Comparison of ENCODE assay signal across 27 cellular contexts in genomic region chr5:60672693-60673264, GRCh38. TPM values are rescaled to one million over a fixed set of nuclear protein-coding genes. Genes with fewer than 3 reads are reported as not detected.
DNase-seq lines count a peak whose midpoint lies in the region; ATAC-seq, FAIRE-seq and TF ChIP-seq lines count a peak whose summit lies in the region.
"Had no signal": no experiment of that assay in that cellular context is flagged by ENCODE, and none has a peak within 500 bp of the region (broad histone marks: within the 10 kb centered on the region; RNA-seq: fewer than 3 reads in every experiment).

No MANE protein-coding gene starts in this region.

- CTCF ChIA-PET in HEK293 (lab: Yijun Ruan, JAX): no interaction called here
- CTCF ChIA-PET in HepG2 (lab: Yijun Ruan, JAX; ENCODE audit: low intra/inter-chr PET ratio, low total read pairs): no interaction called here

- no peaks in the 10 kb centered on the region for H3K9me3 ChIP-seq in HEK293 (ENCODE audit: control insufficient read depth, insufficient read depth, low read depth, low read length)
- H3K9me3 ChIP-seq in body of pancreas: no peaks in the 10 kb centered on the region
- no peaks in the 10 kb centered on the region for H3K9me3 ChIP-seq in HepG2 (ENCODE audit: low read length)
- no peaks in the 10 kb centered on the region for H3K9me3 ChIP-seq in small intestine (ENCODE audit: control insufficient read depth, low read depth)
- H3K9me3 ChIP-seq in GM23248 (ENCODE audit: low read depth): no peaks in the 10 kb centered on the region
- H3K9me3 ChIP-seq: BE2C, esophagus muscularis mucosa had no signal

- BruUV-seq in HepG2 (replicated peaks; lab: Mats Ljungman, UMichigan): no TSS peak

- TF ChIP-seq EP300 in HepG2 (IDR thresholded peaks at IDR 0.05; ENCODE audit: low read depth in 2 of 2, low read length in 2 of 2) (peak; percentile 94 to 99; a peak in 3 of 4 replicates), HepG2 (CRISPR knock-in tag; IDR thresholded peaks at IDR 0.05; ENCODE audit: borderline replicate concordance) (peak; percentile 97)

- no peaks in the 10 kb centered on the region for H3K9me2 ChIP-seq in GM23248 (ENCODE audit: insufficient read depth)

- POLR2A ChIA-PET in HEK293 (lab: Yijun Ruan, JAX) (no interaction called here), HepG2 (lab: Yijun Ruan, JAX) (interaction anchor here (0.6 to 1.0 kb wide), 4 partner anchors 14 to 33 kb away, joined by 3 to 11 read pairs (median 4); partner anchors contain the start of gene DEPDC1B)

- peak; percentile 73 for ATAC-seq in body of pancreas
- ATAC-seq in HepG2: peak; percentile 83
- no peak for ATAC-seq in HG03045 (IDR thresholded peaks at IDR 0.05; ENCODE audit: unreplicated experiment)
- ATAC-seq: left ventricle myocardium superior had no signal

- TF ChIP-seq POLR2A in body of pancreas (IDR thresholded peaks at IDR 0.05): no peak
- peak in 1 of 2 experiments; percentile 64; a peak in 2 of 4 replicates for TF ChIP-seq POLR2A in HepG2 (IDR thresholded peaks at IDR 0.05; ENCODE audit: insufficient read depth in 1 of 2, low read depth in 2 of 2, low read length in 2 of 2)

- H3K27ac ChIP-seq in HEK293 (ENCODE audit: extremely low read depth, low read depth, low read length) (no peak overlapping the region), body of pancreas (peak overlapping the region; percentile 23 to 54 (median 34)), HepG2 (ENCODE audit: extremely low read length, insufficient read depth, low read length) (peak overlapping the region; percentile 98), small intestine (ENCODE audit: low read depth in 1 of 2, low read length in 1 of 2) (peak overlapping the region; percentile 87 to 89), GM23248 (no peak overlapping the region)
- H3K27ac ChIP-seq: esophagus muscularis mucosa had no signal

- peak; percentile 94 for FAIRE-seq in HepG2 (lab: Jason Lieb, UNC)
- FAIRE-seq in small intestine (lab: Jason Lieb, UNC): no peak
- FAIRE-seq: frontal cortex had no signal

- H3K27me3 ChIP-seq in body of pancreas (no peaks in the 10 kb centered on the region), HepG2 (ENCODE audit: control insufficient read depth in 1 of 2, insufficient read depth in 2 of 2, low read length in 2 of 2) (no peaks in the 10 kb centered on the region), small intestine (ENCODE audit: control insufficient read depth in 2 of 2, insufficient read depth in 2 of 2, low read length in 2 of 2) (no peaks in the 10 kb centered on the region), GM23248 (replicated peaks; ENCODE audit: insufficient read depth) (no peaks in the 10 kb centered on the region)
- H3K27me3 ChIP-seq: BE2C, esophagus muscularis mucosa had no signal

- H3K4me1 ChIP-seq in HEK293 (ENCODE audit: control insufficient read depth, insufficient read depth, low read length): no peaks in the 10 kb centered on the region
- H3K4me1 ChIP-seq in body of pancreas: peaks cover 40% of the 10 kb centered on the region
- peaks cover 96% of the 10 kb centered on the region for H3K4me1 ChIP-seq in HepG2 (ENCODE audit: insufficient read depth, low read length)
- H3K4me1 ChIP-seq in small intestine (ENCODE audit: control insufficient read depth in 2 of 2, insufficient read depth in 1 of 2, low read depth in 1 of 2, low read length in 1 of 2): peaks cover 0 to 2% of the 10 kb centered on the region in 2 donors
- H3K4me1 ChIP-seq in GM23248 (ENCODE audit: insufficient read depth): no peaks in the 10 kb centered on the region
- H3K4me1 ChIP-seq: BE2C, esophagus muscularis mucosa had no signal

- no peak overlapping the region for H3K4me3 ChIP-seq in HEK293 (ENCODE audit: low read depth, low read length)
- no peak overlapping the region for H3K4me3 ChIP-seq in body of pancreas
- peak overlapping the region; percentile 9 to 47 (median 30); a peak in 4 of 6 replicates for H3K4me3 ChIP-seq in HepG2 (replicated peaks in 1 of 3; ENCODE audit: insufficient read depth in 1 of 3, low read depth in 2 of 3, low read length in 3 of 3)
- H3K4me3 ChIP-seq in small intestine (ENCODE audit: low read depth in 1 of 2, low read length in 2 of 2): no peak overlapping the region
- H3K4me3 ChIP-seq in GM23248: no peak overlapping the region
- H3K4me3 ChIP-seq: esophagus muscularis mucosa had no signal

- peaks cover 66% of the 10 kb centered on the region for H3K79me2 ChIP-seq in HepG2 (ENCODE audit: insufficient read depth, low read length)
- no peaks in the 10 kb centered on the region for H3K79me2 ChIP-seq in GM23248 (ENCODE audit: insufficient read depth)

- in situ Hi-C loops in HepG2 (cut with HindIII; ENCODE audit: extremely low pct_ligation_motif_present, low pct_unique_long_range_greater_than_20kb) (loop anchor here (10.0 to 25.0 kb wide), 3 partner anchors 212 to 1285 kb away; partner anchors contain the start of genes ERCC8 and NDUFAF2), GM23248 (cut with MboI) (no loop called here)

- no peak for TF ChIP-seq RAD21 in HepG2 (CRISPR knock-in tag; IDR thresholded peaks at IDR 0.05)

- no peak overlapping the region for H2AFZ ChIP-seq in HepG2 (ENCODE audit: low read length)
- H2AFZ ChIP-seq in GM23248: no peak overlapping the region

- no peaks in the 10 kb centered on the region for H3K36me3 ChIP-seq in HEK293 (ENCODE audit: control insufficient read depth in 2 of 2, insufficient read depth in 1 of 2, low read length in 2 of 2)
- no peaks in the 10 kb centered on the region for H3K36me3 ChIP-seq in body of pancreas (replicated peaks in 1 of 2; ENCODE audit: insufficient read depth in 1 of 2, low read depth in 2 of 2)
- peaks cover 2 to 3% of the 10 kb centered on the region in 2 experiments; a peak in 2 of 5 replicates for H3K36me3 ChIP-seq in HepG2 (replicated peaks in 1 of 2; ENCODE audit: control insufficient read depth in 1 of 2, insufficient read depth in 2 of 2, low read length in 2 of 2)
- no peaks in the 10 kb centered on the region for H3K36me3 ChIP-seq in small intestine (ENCODE audit: control insufficient read depth in 2 of 2, insufficient read depth in 2 of 2, low read length in 2 of 2)
- H3K36me3 ChIP-seq in GM23248 (ENCODE audit: low read depth): no peaks in the 10 kb centered on the region
- H3K36me3 ChIP-seq: BE2C, esophagus muscularis mucosa had no signal

- no peak for TF ChIP-seq CTCF in HEK293 (tag by site-specific recombination; IDR thresholded peaks at IDR 0.05)
- no peak for TF ChIP-seq CTCF in body of pancreas (IDR thresholded peaks at IDR 0.05)
- 0 out of 2 replicates have a peak, but pooled peaks have one; percentile 8 for TF ChIP-seq CTCF in HepG2 (CRISPR knock-in tag; IDR thresholded peaks at IDR 0.05)

- WGBS in body of pancreas, 2 donors: 11 to 12% methylated on average over 3 of the region's 3 CpGs
- WGBS in HepG2 (ENCODE audit: low lambda C conversion rate): 0% methylated on average over 3 of the region's 3 CpGs
- WGBS in small intestine, 3 donors: 26 to 65% (median 47%) methylated on average over 3 of the region's 3 CpGs
- WGBS in GM23248 (ENCODE audit: low coverage in 1 of 2, low lambda C conversion rate in 2 of 2, missing lambda C conversion rate in 2 of 2), 2 experiments: 91 to 92% methylated on average over 3 of the region's 3 CpGs

- peak overlapping the region; percentile 72 for H3K9ac ChIP-seq in HepG2 (ENCODE audit: insufficient read depth, low read depth, low read length)
- H3K9ac ChIP-seq in GM23248: no peak overlapping the region

- H4K20me1 ChIP-seq in HepG2 (ENCODE audit: insufficient read depth, low read length) (no peaks in the 10 kb centered on the region), GM23248 (ENCODE audit: insufficient read depth) (no peaks in the 10 kb centered on the region)

- H3K4me2 ChIP-seq in HepG2 (ENCODE audit: low read depth, low read length) (peak overlapping the region; percentile 73), GM23248 (ENCODE audit: unreplicated experiment) (no peak overlapping the region)

- intact Hi-C loops in body of pancreas (cut with DNase I): no loop called here
- intact Hi-C loops in HepG2 (cut with micrococcal nuclease; ENCODE audit: unreplicated experiment): loop anchor here (1.0 to 10.0 kb wide), 3 partner anchors 27 to 1262 kb away; partner anchors contain the start of genes ERCC8 and NDUFAF2

- no peaks in the 10 kb centered on the region for H3F3A ChIP-seq in GM23248 (ENCODE audit: insufficient read depth)

- DNase-seq in body of pancreas (peak in 1 of 4 donors; percentile 28), HepG2 (ENCODE audit: low spot score) (peak; percentile 98), small intestine (peak; percentile 98), ecto neural progenitor cell (ENCODE audit: low spot score) (no peak), HUDEP-2 (lab: John Stamatoyannopoulos, UW; ENCODE audit: unreplicated experiment in 76 of 76) (no peak), GM23248 (no peak)
- DNase-seq: activated CD4-positive, alpha-beta T cell treated with anti-CD3 and anti-CD28 coated beads, Interleukin-2, amount 50 U/mL, for 4 hours; activated CD4-positive, CD25-positive, alpha-beta regulatory T cell; activated CD8-positive, alpha-beta memory T cell treated with anti-CD3 and anti-CD28 coated beads, Interleukin-2, amount 50 U/mL, for 48 hours; activated naive CD8-positive, alpha-beta T cell treated with anti-CD3 and anti-CD28 coated beads, Interleukin-2, amount 10 ng/mL, durations not matched to agents 7 days and 5 days; BE2C; cerebellar nuclear complex; DMS79 treated with DMSO at 0.1 percent for 48 hours; H7; hippocampal formation; immature natural killer cell; left ventricle myocardium superior; midbrain; NCI-H1417 treated with DMSO at 0.1 percent for 48 hours; NCI-H446; NCI-H82; posterior cingulate gyrus; T-helper 9 cell had no signal

RNA-seq across cellular contexts. Expression of gene DEPDC1B, which starts 27.2 kb away (rescaled TPM):
- 1 to 10 TPM in 1 of 2 donors, under 1 TPM in 1; 0.66 to 2.3 TPM for total RNA-seq in body of pancreas
- total RNA-seq in HepG2 (2016; rRNA removed; fragmentation: Illumina TruSeq; extraction: Trizol): 51.3 and 78.3 TPM in 2 replicates
- 20.3 and 23.4 TPM in 2 replicates for total RNA-seq in HepG2 (2016; cell fraction: cytosol; rRNA removed; fragmentation: Illumina TruSeq; extraction: Trizol; ENCODE audit: low read depth)
- total RNA-seq in HepG2 (2016; cell fraction: insoluble cytoplasmic fraction; rRNA removed; fragmentation: Illumina TruSeq; extraction: Trizol): 50.7 and 80.3 TPM in 2 replicates
- 37.8 and 40.8 TPM in 2 replicates for total RNA-seq in HepG2 (2016; cell fraction: membrane; rRNA removed; fragmentation: Illumina TruSeq; extraction: Trizol)
- total RNA-seq in HepG2 (2016; cell fraction: nucleus; rRNA removed; fragmentation: Illumina TruSeq; extraction: Trizol): 49.8 and 56.2 TPM in 2 replicates
- polyA plus RNA-seq in HepG2 (2011; rRNA removed): 17.4 and 29.5 TPM in 2 replicates
- 12.4 and 12.8 TPM in 2 replicates for polyA plus RNA-seq in HepG2 (2011; cell fraction: cytosol; rRNA removed)
- polyA plus RNA-seq in HepG2 (2011; cell fraction: nucleus; rRNA removed): 12.1 and 13.2 TPM in 2 replicates
- 15.8 and 32.2 TPM in 2 replicates for polyA plus RNA-seq in HepG2 (2012)
- polyA plus RNA-seq in HepG2 (2016; cell fraction: cytosol; fragmentation: Illumina TruSeq; extraction: Trizol; ENCODE audit: low read depth): 7.2 and 7.9 TPM in 2 replicates
- polyA plus RNA-seq in HepG2 (2016; cell fraction: insoluble cytoplasmic fraction; fragmentation: Illumina TruSeq; extraction: Trizol; ENCODE audit: low read depth): 77.7 and 85.4 TPM in 2 replicates
- polyA plus RNA-seq in HepG2 (2016; cell fraction: membrane; fragmentation: Illumina TruSeq; extraction: Trizol; ENCODE audit: low read depth): 24.4 and 26.0 TPM in 2 replicates
- polyA plus RNA-seq in HepG2 (2016; cell fraction: nucleus; fragmentation: Illumina TruSeq; extraction: Trizol; ENCODE audit: insufficient read depth, low read depth): 50.0 and 51.3 TPM in 2 replicates
- polyA minus RNA-seq in HepG2 (2011; rRNA and poly(A)+ RNA removed; ENCODE audit: low replicate concordance): 26.5 and 33.0 TPM in 2 replicates
- polyA minus RNA-seq in HepG2 (2011; cell fraction: cytosol; rRNA and poly(A)+ RNA removed): 17.7 and 22.7 TPM in 2 replicates
- 68.6 and 83.3 TPM in 2 replicates for polyA minus RNA-seq in HepG2 (2011; cell fraction: nucleus; rRNA and poly(A)+ RNA removed)
- 10 to 100 TPM in 1 of 3 donors, 1 to 10 TPM in 2; 2.4 to 19.2 (median 9.4) TPM for polyA plus RNA-seq in small intestine
- 2.5 and 8.5 TPM in 2 replicates for total RNA-seq in GM23248 (2014; rRNA removed; shearing (Covaris generic))
- polyA plus RNA-seq in GM23248 (2016; fragmentation: Nextera tagmentation; extraction: Ambion mirVana): 2.5 and 3.0 TPM in 2 replicates

Comparison
In these comparisons a context has a peak if more than half of its experiments do, and no peak if none do; other contexts are left out.
1. H3K27ac ChIP-seq: peak in body of pancreas (4 of 4), HepG2 (single experiment) and small intestine (2 of 2); none in HEK293 (single experiment) and GM23248 (single experiment).
2. H3K4me3 ChIP-seq: peak in HepG2 (3 of 3); none in HEK293 (single experiment), body of pancreas (0 of 2), small intestine (0 of 2) and GM23248 (single experiment).
3. DNase-seq: peak in HepG2 (single experiment) and small intestine (single experiment); none in ecto neural progenitor cell (single experiment), HUDEP-2 (0 of 76) and GM23248 (single experiment).
4. Of the 63 proteins assayed by ChIP-seq in both HepG2 and HEK293: peak only in HepG2: ATF2, CTCF, KLF9, MEIS1, PATZ1, PRDM10 and 18 more; only in HEK293: none; in both: none; in neither: 37; mixed calls (peak in some experiments, not most) for 2.